In the genomic region with DNA sequence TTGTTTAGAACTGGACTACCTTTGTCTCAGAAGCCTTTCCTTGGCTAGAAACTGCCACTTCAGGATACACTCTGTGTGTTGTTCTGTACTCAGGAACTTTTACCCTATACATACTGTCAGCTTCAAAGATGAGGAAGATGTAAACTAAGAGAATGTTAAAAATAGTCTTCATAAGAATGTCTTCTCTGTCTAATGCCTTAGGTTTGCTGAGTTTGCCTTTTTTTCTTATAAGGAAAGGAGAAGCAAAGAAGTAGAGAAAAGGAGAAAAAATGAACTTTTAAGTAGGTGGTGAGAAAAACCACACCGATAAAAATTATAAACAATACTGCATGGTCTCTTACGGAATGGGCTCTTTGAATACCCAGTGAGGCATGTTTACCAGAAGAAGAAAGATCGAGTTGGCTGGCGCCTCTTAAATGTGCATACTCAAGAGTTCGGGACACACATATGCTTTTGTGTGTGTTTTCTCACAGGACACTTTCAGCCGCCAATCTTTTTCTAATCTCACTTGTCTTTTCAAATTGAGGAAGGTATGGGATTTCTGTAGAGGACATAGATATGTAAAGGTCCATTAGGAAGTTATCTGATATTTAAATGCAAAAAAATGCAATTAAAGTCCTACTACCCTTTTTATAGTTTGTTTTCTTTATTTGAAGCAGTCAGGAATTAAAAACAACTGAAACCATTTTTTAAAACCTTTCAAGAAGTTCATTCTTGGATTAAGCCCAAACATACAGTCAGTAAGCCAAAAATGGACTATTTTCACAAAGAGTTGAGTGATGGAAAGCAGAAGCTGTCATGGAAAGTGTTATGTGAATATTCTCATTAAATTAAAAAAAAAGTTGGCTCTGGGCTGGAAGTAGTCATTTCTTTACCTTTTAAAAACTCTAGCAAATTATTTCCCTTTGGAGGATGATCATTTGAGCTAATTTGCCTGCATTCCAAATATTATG, we compare ENCODE assay signal across 15 cellular contexts.
DNase-seq lines count a peak whose midpoint lies in the region; ATAC-seq, FAIRE-seq and TF ChIP-seq lines count a peak whose summit lies in the region.
"Had no signal": no experiment of that assay in that cellular context is flagged by ENCODE, and none has a peak within 500 bp of the region (broad histone marks: within the 10 kb centered on the region; RNA-seq: fewer than 3 reads in every experiment).

No MANE protein-coding gene starts in this region.

- ATAC-seq in A549 = no peak
- ATAC-seq: GM12878 had no signal

- H3K9me3 ChIP-seq in A549 = peaks cover 2% of the 10 kb centered on the region; the same call in 1 of the 3 replicates
- H3K9me3 ChIP-seq in adipocyte (ENCODE audit: control insufficient read depth, low read length) = no peaks in the 10 kb centered on the region
- no peaks in the 10 kb centered on the region for H3K9me3 ChIP-seq in iPS-20b (ENCODE audit: insufficient read depth, low read depth, low read length)
- H3K9me3 ChIP-seq: vagina had no signal

- no peak for TF ChIP-seq EP300 in A549 (IDR thresholded peaks at IDR 0.05)

- no peak for TF ChIP-seq RAD21 in A549 (conservative IDR thresholded peaks at IDR 0.05 in 1 of 2, IDR thresholded peaks at IDR 0.05 in 1 of 2)

- H3K4me1 Mint-ChIP-seq in glutamatergic neuron (ENCODE audit: low read depth, unreplicated experiment) = no peaks in the 10 kb centered on the region
- H3K4me1 Mint-ChIP-seq: activated B cell treated with CpG ODN at 0.5 μM for 24 hours had no signal

- H3K27me3 Mint-ChIP-seq in glutamatergic neuron (ENCODE audit: unreplicated experiment) = peaks cover 2% of the 10 kb centered on the region
- H3K27me3 Mint-ChIP-seq: activated B cell treated with CpG ODN at 0.5 μM for 24 hours had no signal

- no peaks in the 10 kb centered on the region for H3K36me3 Mint-ChIP-seq in glutamatergic neuron (ENCODE audit: unreplicated experiment)

- no peak for TF ChIP-seq POLR2A in A549 (IDR thresholded peaks at IDR 0.05; ENCODE audit: low read length)

- H3K36me3 ChIP-seq in adipocyte (ENCODE audit: control insufficient read depth, insufficient read depth, low read length, severe bottlenecking) (no peaks in the 10 kb centered on the region), iPS-20b (ENCODE audit: insufficient read depth, low read depth, low read length) (no peaks in the 10 kb centered on the region)
- H3K36me3 ChIP-seq: vagina had no signal

- H3K4me2 ChIP-seq in A549 = no peak overlapping the region

- CTCF ChIA-PET in A549 (lab: Yijun Ruan, JAX) = interaction anchor here (0.6 to 0.7 kb wide), 3 partner anchors 8 to 523 kb away, joined by 3 to 4 read pairs (median 3); no protein-coding TSS in a partner anchor

- H3K9me3 Mint-ChIP-seq in glutamatergic neuron (ENCODE audit: unreplicated experiment) = no peaks in the 10 kb centered on the region

- TF ChIP-seq CTCF in A549 (IDR thresholded peaks at IDR 0.05) (no peak), glutamatergic neuron (IDR thresholded peaks at IDR 0.05; ENCODE audit: partially characterized antibody, unreplicated experiment) (no peak)

- H3K4me3 ChIP-seq in A549 = no peak overlapping the region
- H3K4me3 ChIP-seq in adipocyte (ENCODE audit: low read length) = peak overlapping the region; percentile 4
- H3K4me3 ChIP-seq in iPS-20b (ENCODE audit: low read length) = 0 out of 2 replicates have a peak overlapping the region, but pooled peaks have one; percentile 3
- H3K4me3 ChIP-seq: GM12878, vagina had no signal

- no peaks in the 10 kb centered on the region for H3K27me3 ChIP-seq in adipocyte (replicated peaks; ENCODE audit: control insufficient read depth, insufficient read depth, low read length)
- no peaks in the 10 kb centered on the region for H3K27me3 ChIP-seq in iPS-20b (ENCODE audit: insufficient read depth, low read length)
- H3K27me3 ChIP-seq: vagina had no signal

- no peak for FAIRE-seq in A549 (lab: Jason Lieb, UNC)
- FAIRE-seq: GM12878 had no signal

- no peak for DNase-seq in A549 (ENCODE audit: low read depth in 1 of 2, low spot score in 1 of 2)
- peak; percentile 17 for DNase-seq in GM03348 (ENCODE audit: low spot score)
- peak; percentile 55 for DNase-seq in adipocyte (ENCODE audit: low read depth)
- no peak for DNase-seq in glutamatergic neuron
- DNase-seq in NCI-H69 (lab: John Stamatoyannopoulos, UW) = no peak
- DNase-seq in NCI-H226 = no peak
- DNase-seq in SW 1271 (lab: John Stamatoyannopoulos, UW) = no peak
- DNase-seq: activated B cell treated with CpG ODN at 0.5 μM for 24 hours; C1 segment of cervical spinal cord; NCI-H1048; NCI-H345; stimulated activated CD8-positive, alpha-beta memory T cell treated with anti-CD3 and anti-CD28 coated beads, Interleukin-4, amount 100 ng/mL, for 48 hours had no signal

- POLR2A ChIA-PET in A549 (lab: Yijun Ruan, JAX) = no interaction called here

- WGBS in A549 (ENCODE audit: missing lambda C conversion rate) = 95% methylated on average over 6 of the region's 6 CpGs

- H3K4me1 ChIP-seq in A549 = peaks cover 25% of the 10 kb centered on the region
- H3K4me1 ChIP-seq in adipocyte (ENCODE audit: control insufficient read depth, insufficient read depth, low read length) = peaks cover 47% of the 10 kb centered on the region
- H3K4me1 ChIP-seq in iPS-20b (ENCODE audit: insufficient read depth, low read length) = peaks cover 40% of the 10 kb centered on the region; the same call in 1 of the 2 replicates

- H3K4me3 Mint-ChIP-seq in glutamatergic neuron (ENCODE audit: unreplicated experiment) = no peak overlapping the region
- H3K4me3 Mint-ChIP-seq: activated B cell treated with CpG ODN at 0.5 μM for 24 hours had no signal

- H3K9ac ChIP-seq in adipocyte (ENCODE audit: low read length) (peak overlapping the region; percentile 41), iPS-20b (ENCODE audit: low read depth, low read length) (peak overlapping the region; percentile 5; the same call in 1 of the 2 replicates)

- no peak overlapping the region for H3K27ac Mint-ChIP-seq in glutamatergic neuron (ENCODE audit: unreplicated experiment)
- H3K27ac Mint-ChIP-seq: activated B cell treated with CpG ODN at 0.5 μM for 24 hours had no signal

- peak overlapping the region; percentile 18 to 86; a peak in 2 of 6 replicates for H3K27ac ChIP-seq in A549
- H3K27ac ChIP-seq in iPS-20b (ENCODE audit: low read length) = no peak overlapping the region
- H3K27ac ChIP-seq: vagina had no signal

TF ChIP-seq in A549, 52 proteins besides CTCF, POLR2A, EP300 and RAD21:
- TF ChIP-seq MAFK (IDR thresholded peaks at IDR 0.05; ENCODE audit: partially characterized antibody) = peak; percentile 74
- TF ChIP-seq NR3C1 (IDR thresholded peaks at IDR 0.05) = no peak

Comparison
In these comparisons a context has a peak if more than half of its experiments do, and no peak if none do; other contexts are left out.
1. DNase-seq: peak in GM03348 (single experiment) and adipocyte (single experiment); none in A549 (0 of 2), glutamatergic neuron (single experiment), NCI-H69 (single experiment), NCI-H226 (single experiment) and SW 1271 (0 of 2).